Comparison of ENCODE assay signal across 8 cellular contexts in the genomic region with DNA sequence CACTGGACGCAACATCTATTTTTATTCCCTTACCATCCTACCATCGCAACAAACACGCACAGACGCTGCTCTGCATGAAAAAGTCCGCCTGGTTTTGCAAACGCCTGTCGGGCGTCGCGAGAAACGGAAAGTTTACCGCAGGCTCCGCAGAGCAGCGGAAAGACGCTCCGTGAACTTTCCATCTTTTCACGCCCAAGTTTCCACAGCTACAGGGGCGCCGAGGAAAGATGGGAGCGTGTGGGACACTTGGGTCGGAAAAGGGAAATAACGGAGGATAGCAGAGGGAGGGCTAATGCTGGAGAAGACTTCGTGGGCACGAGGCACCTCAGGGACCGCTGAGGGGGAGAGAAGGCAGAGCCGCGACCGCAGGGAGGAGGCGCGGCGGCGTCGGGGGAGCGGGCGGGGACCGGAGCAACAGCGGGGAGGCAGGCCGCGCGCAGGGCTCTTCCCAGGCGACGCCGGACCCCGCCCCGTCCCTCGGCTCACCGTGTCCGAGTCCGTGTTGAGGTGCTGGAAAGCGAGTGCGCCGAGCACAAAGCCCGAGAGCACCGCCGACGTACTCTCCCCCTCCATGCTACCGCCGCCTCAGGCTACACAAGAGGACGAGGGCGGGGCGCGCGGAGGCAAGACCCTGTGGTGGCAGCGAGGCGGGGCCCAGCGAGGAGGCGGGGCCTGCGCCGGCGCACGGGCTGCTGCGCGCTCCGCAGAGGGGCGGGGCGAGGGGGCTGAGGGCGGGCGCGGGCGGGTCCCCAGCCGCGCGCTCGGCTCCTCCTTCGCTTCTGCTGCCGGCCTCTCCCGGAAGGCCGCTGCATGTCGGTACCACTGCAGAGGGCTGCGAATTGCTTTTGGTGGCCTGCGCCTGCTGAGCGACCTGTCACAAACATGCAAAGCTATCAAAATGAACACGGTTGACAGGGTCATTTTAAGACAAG. TPM values are rescaled to one million over a fixed set of nuclear protein-coding genes. Genes with fewer than 3 reads are reported as not detected.
DNase-seq lines count a peak whose midpoint lies in the region; ATAC-seq, FAIRE-seq and TF ChIP-seq lines count a peak whose summit lies in the region.

A gene (minus strand): TSS at position 601 of the 932 bp plus-strand sequence. CDS start 28 bp downstream, at position 573.

- peaks cover 7% of the 10 kb centered on the region for H3K36me3 ChIP-seq in OCI-LY1 (ENCODE audit: insufficient read depth, low read length)

- H3K9me2 ChIP-seq in OCI-LY1 (ENCODE audit: low read depth, low read length), result no peaks in the 10 kb centered on the region

- no peaks in the 10 kb centered on the region for H4K20me1 ChIP-seq in OCI-LY1 (ENCODE audit: insufficient read depth, low read length)

- DNase-seq in D721Med (ENCODE audit: insufficient read length, low spot score), result peak; percentile 85
- peak; percentile 77 for DNase-seq in HuH-7 (ENCODE audit: low spot score)
- DNase-seq in activated T-cell treated with anti-CD3 and anti-CD28 coated beads for 1 hour (ENCODE audit: low read depth), result peak; percentile 92
- peak; percentile 81 for DNase-seq in epidermal melanocyte (ENCODE audit: insufficient read length, low spot score)
- peak; percentile 89 to 93 for DNase-seq in stimulated activated CD8-positive, alpha-beta memory T cell treated with anti-CD3 and anti-CD28 coated beads, Interleukin-2, amount 100 ng/mL, for 48 hours (ENCODE audit: low read depth in 2 of 2)

- TF ChIP-seq CTCF in D721Med (IDR thresholded peaks at IDR 0.05; ENCODE audit: insufficient read depth, missing control alignments), result no peak
- no peak for TF ChIP-seq CTCF in OCI-LY1 (IDR thresholded peaks at IDR 0.05; ENCODE audit: low read length)

- H3K27me3 ChIP-seq in OCI-LY1 (ENCODE audit: insufficient read depth, low read length) (no peaks in the 10 kb centered on the region), mononuclear cell (ENCODE audit: insufficient read depth, low read length) (no peaks in the 10 kb centered on the region)

- FAIRE-seq in D721Med (lab: Jason Lieb, UNC), result no peak

- peak within 1 kb of the TSS; percentile 63 for H3K27ac ChIP-seq in OCI-LY1 (ENCODE audit: low read depth, low read length, poor library complexity, severe bottlenecking)

- 0 out of 2 replicates have a peak, but pooled peaks cover 3% of the 10 kb centered on the region for H3F3A ChIP-seq in OCI-LY1 (ENCODE audit: insufficient read depth, low read length)

- H3K4me3 ChIP-seq in OCI-LY1 (ENCODE audit: low read depth, low read length, poor library complexity, severe bottlenecking) (peak within 1 kb of the TSS; percentile 69), mononuclear cell (ENCODE audit: low read length) (peak within 1 kb of the TSS; percentile 64)

- H3K4me2 ChIP-seq in OCI-LY1 (ENCODE audit: low read length), result peak within 1 kb of the TSS; percentile 89

- H3K9me3 ChIP-seq in OCI-LY1 (ENCODE audit: low read length), result no peaks in the 10 kb centered on the region
- no peaks in the 10 kb centered on the region for H3K9me3 ChIP-seq in mononuclear cell (ENCODE audit: low read depth, low read length)

- H3K79me2 ChIP-seq in OCI-LY1 (ENCODE audit: insufficient read depth, low read length), result no peaks in the 10 kb centered on the region

- H3K9ac ChIP-seq in OCI-LY1 (ENCODE audit: low read length), result peak within 1 kb of the TSS; percentile 73

- peak within 1 kb of the TSS; percentile 96 for H2AFZ ChIP-seq in OCI-LY1 (ENCODE audit: low read length)

- peak; percentile 96 for ATAC-seq in GM21526 (IDR thresholded peaks at IDR 0.05; ENCODE audit: low FRiP score, unreplicated experiment)

- H3K4me1 ChIP-seq in OCI-LY1 (ENCODE audit: insufficient read depth, low read length, severe bottlenecking) (peaks cover 26% of the 10 kb centered on the region), mononuclear cell (ENCODE audit: insufficient read depth, low read length) (peaks cover 13% of the 10 kb centered on the region)

RNA-seq across cellular contexts. Expression of the gene that starts here (rescaled TPM):
- total RNA-seq in mononuclear cell, result 17.0 TPM

Comparison
In these comparisons a context has a peak if more than half of its experiments do, and no peak if none do; other contexts are left out.
1. Peak in every context shown above with its lines: DNase-seq, ATAC-seq, H3K4me3 ChIP-seq and H3K27ac ChIP-seq.